In genomic region chr2:231104115-231104713, GRCh38 we compare ENCODE assay signal across 8 cellular contexts.
A peak's percentile ranks its signal among the peaks of the same experiment; 100 is the strongest.
DNase-seq lines count a peak whose midpoint lies in the region; ATAC-seq and TF ChIP-seq lines count a peak whose summit lies in the region.

No MANE protein-coding gene starts in this region.

- peak; percentile 68 for TF ChIP-seq CTCF in LNCAP (IDR thresholded peaks at IDR 0.05)

- DNase-seq in DMS153 treated with DMSO at 0.1 percent for 48 hours (lab: John Stamatoyannopoulos, UW; ENCODE audit: unreplicated experiment), result peak; percentile 36
- DNase-seq in T-helper 9 cell, result peak; percentile 34
- DNase-seq in brain pericyte (ENCODE audit: low read depth, low spot score), result peak; percentile 36
- peak; percentile 68 for DNase-seq in iris pigment epithelial cell (ENCODE audit: low read depth)
- peak in 3 of 4 experiments; percentile 7 to 20 (median 20) for DNase-seq in stimulated activated CD4-positive, alpha-beta T cell treated with anti-CD3 and anti-CD28 coated beads, Interleukin-1b, Interleukin-23, amount 100 ng/mL, for 24 hours (ENCODE audit: low read depth in 4 of 4, low spot score in 1 of 4)

- ATAC-seq in GM21515 (IDR thresholded peaks at IDR 0.05; ENCODE audit: unreplicated experiment), result peak; percentile 63
- no peak for ATAC-seq in GM21528 (IDR thresholded peaks at IDR 0.05; ENCODE audit: low FRiP score, unreplicated experiment)
